ENCODE assay signal across 9 cellular contexts in the genomic region with DNA sequence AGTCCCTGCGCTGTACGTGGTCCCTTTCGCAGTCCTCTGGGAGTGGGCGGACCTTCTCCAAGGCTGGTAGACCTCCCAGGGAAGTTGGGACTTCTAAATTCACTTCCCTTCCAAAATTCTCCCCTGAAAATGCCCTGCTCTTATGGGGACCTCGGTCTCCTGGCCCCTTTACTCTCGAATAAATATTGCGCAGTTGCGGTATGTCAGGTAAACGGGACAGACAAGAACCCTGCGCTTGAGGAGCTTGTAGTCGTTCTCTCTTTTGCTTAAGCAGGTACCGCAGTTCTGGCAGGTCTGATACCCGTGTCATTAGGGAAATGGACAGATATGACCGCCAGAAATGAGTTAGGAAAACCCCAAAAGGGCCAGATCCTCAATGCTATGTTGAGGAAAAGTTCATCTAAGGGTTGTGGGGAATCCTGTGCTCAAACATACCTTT. TPM values are rescaled to one million over a fixed set of nuclear protein-coding genes. Genes with fewer than 3 reads are reported as not detected.
DNase-seq lines count a peak whose midpoint lies in the region; ATAC-seq lines count a peak whose summit lies in the region.
"Had no signal": no experiment of that assay in that cellular context is flagged by ENCODE, and none has a peak within 500 bp of the region (broad histone marks: within the 10 kb centered on the region; RNA-seq: fewer than 3 reads in every experiment).

No MANE protein-coding gene starts in this region.

- no peak for ATAC-seq in central memory CD8-positive, alpha-beta T cell (replicated peaks; ENCODE audit: extremely low read depth, poor library complexity, severe bottlenecking)
- ATAC-seq in naive thymus-derived CD8-positive, alpha-beta T cell = no peak
- ATAC-seq in GM19397 (IDR thresholded peaks at IDR 0.05; ENCODE audit: unreplicated experiment) = no peak
- no peak for ATAC-seq in GM18867 (IDR thresholded peaks at IDR 0.05; ENCODE audit: unreplicated experiment)

- H3K4me3 Mint-ChIP-seq in IgD-negative memory B cell = peak overlapping the region; percentile 92 to 99 (median 96)
- H3K4me3 Mint-ChIP-seq in central memory CD8-positive, alpha-beta T cell = peak overlapping the region; percentile 82
- H3K4me3 Mint-ChIP-seq in naive thymus-derived CD8-positive, alpha-beta T cell = peak overlapping the region; percentile 83 to 96 (median 93)

- no peaks in the 10 kb centered on the region for H3K36me3 Mint-ChIP-seq in IgD-negative memory B cell
- H3K36me3 Mint-ChIP-seq in central memory CD8-positive, alpha-beta T cell (ENCODE audit: insufficient read depth) = peaks cover 7% of the 10 kb centered on the region
- H3K36me3 Mint-ChIP-seq in naive thymus-derived CD8-positive, alpha-beta T cell = no peaks in the 10 kb centered on the region

- POLR2A ChIA-PET in naive thymus-derived CD8-positive, alpha-beta T cell (lab: Charles Lee) = interaction anchor here (0.6 to 2.9 kb wide), 6 partner anchors 9 to 60 kb away, joined by 3 to 22 read pairs (median 4); partner anchors contain the start of genes PLK3, RNU5D-1 and RPS8

- peak overlapping the region; percentile 84 to 98 (median 96) for H3K27ac Mint-ChIP-seq in IgD-negative memory B cell
- peak overlapping the region; percentile 82 for H3K27ac Mint-ChIP-seq in central memory CD8-positive, alpha-beta T cell (ENCODE audit: low read depth)
- H3K27ac Mint-ChIP-seq in naive thymus-derived CD8-positive, alpha-beta T cell = peak overlapping the region in 9 of 10 donors; percentile 24 to 98 (median 93)

- H3K4me1 Mint-ChIP-seq in IgD-negative memory B cell = peaks cover 7 to 17% (median 8%) of the 10 kb centered on the region in 3 donors
- peaks cover 11% of the 10 kb centered on the region for H3K4me1 Mint-ChIP-seq in central memory CD8-positive, alpha-beta T cell
- H3K4me1 Mint-ChIP-seq in naive thymus-derived CD8-positive, alpha-beta T cell = peaks cover 5 to 19% (median 14%) of the 10 kb centered on the region in 4 donors

- no peaks in the 10 kb centered on the region for H3K9me3 Mint-ChIP-seq in IgD-negative memory B cell
- no peaks in the 10 kb centered on the region for H3K9me3 Mint-ChIP-seq in central memory CD8-positive, alpha-beta T cell
- H3K9me3 Mint-ChIP-seq in naive thymus-derived CD8-positive, alpha-beta T cell = no peaks in the 10 kb centered on the region

- DNase-seq in CD1c-positive myeloid dendritic cell (ENCODE audit: extremely low spot score) (peak; percentile 29), GOT3 (lab: John Stamatoyannopoulos, UW) (no peak), Ammon's horn (ENCODE audit: low spot score) (no peak)
- no peak for DNase-seq in central memory CD8-positive, alpha-beta T cell (ENCODE audit: low spot score in 2 of 2)
- no peak for DNase-seq in naive thymus-derived CD8-positive, alpha-beta T cell

- H3K27me3 Mint-ChIP-seq in IgD-negative memory B cell = no peaks in the 10 kb centered on the region
- H3K27me3 Mint-ChIP-seq in central memory CD8-positive, alpha-beta T cell = no peaks in the 10 kb centered on the region
- no peaks in the 10 kb centered on the region for H3K27me3 Mint-ChIP-seq in naive thymus-derived CD8-positive, alpha-beta T cell

RNA-seq across cellular contexts. Expression of gene KIF2C, which starts 0.6 kb away (rescaled TPM):
- 0.39 TPM for polyA plus RNA-seq in IgD-negative memory B cell
- total RNA-seq in naive thymus-derived CD8-positive, alpha-beta T cell = under 1 TPM; 0.41 to 0.91 TPM
- under 1 TPM; 0.40 to 0.61 (median 0.40) TPM for polyA plus RNA-seq in naive thymus-derived CD8-positive, alpha-beta T cell

RNA-seq across cellular contexts. Expression of gene RNU5D-1, which starts 9.2 kb away (rescaled TPM):
- polyA plus RNA-seq in IgD-negative memory B cell = not detected
- not detected for total RNA-seq in naive thymus-derived CD8-positive, alpha-beta T cell
- polyA plus RNA-seq in naive thymus-derived CD8-positive, alpha-beta T cell = not detected
- total RNA-seq: glomerular endothelial cell had no signal

RNA-seq across cellular contexts. Expression of gene RPS8, which starts 35.1 kb away (rescaled TPM):
- polyA plus RNA-seq in IgD-negative memory B cell = 1,590 TPM
- total RNA-seq in naive thymus-derived CD8-positive, alpha-beta T cell = 1,000 to 10,000 TPM; 2,208 to 2,330 TPM
- 1,000 to 10,000 TPM; 1,336 to 1,571 (median 1,431) TPM for polyA plus RNA-seq in naive thymus-derived CD8-positive, alpha-beta T cell

RNA-seq across cellular contexts. Expression of gene BEST4, which starts 47.8 kb away (rescaled TPM):
- polyA plus RNA-seq in IgD-negative memory B cell = 0.94 TPM
- total RNA-seq in naive thymus-derived CD8-positive, alpha-beta T cell = 1 to 10 TPM; 1.6 to 2.2 TPM
- under 1 TPM in 2 of 3 donors, not detected in 1; 0.29 to 0.32 TPM for polyA plus RNA-seq in naive thymus-derived CD8-positive, alpha-beta T cell
- total RNA-seq: glomerular endothelial cell had no signal

RNA-seq across cellular contexts. Expression of gene PLK3, which starts 60.0 kb away (rescaled TPM):
- polyA plus RNA-seq in IgD-negative memory B cell = 9.6 TPM
- 100 to 1,000 TPM; 139 to 140 TPM for total RNA-seq in naive thymus-derived CD8-positive, alpha-beta T cell
- 10 to 100 TPM; 14.3 to 36.0 (median 25.5) TPM for polyA plus RNA-seq in naive thymus-derived CD8-positive, alpha-beta T cell
